In genomic region chr3:61357902-61358301, GRCh38 we compare ENCODE assay signal across 14 cellular contexts.
"Had no signal": no experiment of that assay in that cellular context is flagged by ENCODE, and none has a peak within 500 bp of the region (broad histone marks: within the 10 kb centered on the region; RNA-seq: fewer than 3 reads in every experiment).

No MANE protein-coding gene starts in this region.

- H3K27ac ChIP-seq: brain microvascular endothelial cell, foreskin keratinocyte, pancreas had no signal

- H3K9me3 ChIP-seq: pancreas, tibial nerve, uterus had no signal

- H3K27me3 ChIP-seq: brain microvascular endothelial cell, foreskin keratinocyte, pancreas, tibial nerve, uterus had no signal

- H3K9me3 Mint-ChIP-seq: activated CD4-positive, alpha-beta T cell treated with anti-CD3 and anti-CD28 coated beads, Interleukin-2, amount 10 ng/mL, durations not matched to agents 24 days and 14 days; activated naive CD8-positive, alpha-beta T cell treated with anti-CD3 and anti-CD28 coated beads for 36 hours had no signal

- H3K4me3 Mint-ChIP-seq: activated CD4-positive, alpha-beta T cell treated with anti-CD3 and anti-CD28 coated beads, Interleukin-2, amount 10 ng/mL, durations not matched to agents 24 days and 14 days; activated naive CD8-positive, alpha-beta T cell treated with anti-CD3 and anti-CD28 coated beads for 36 hours had no signal

- ATAC-seq: foreskin keratinocyte had no signal

- H3K36me3 ChIP-seq: brain microvascular endothelial cell, pancreas, tibial nerve, uterus had no signal

- H3K4me1 Mint-ChIP-seq: activated CD4-positive, alpha-beta T cell treated with anti-CD3 and anti-CD28 coated beads, Interleukin-2, amount 10 ng/mL, durations not matched to agents 24 days and 14 days; activated naive CD8-positive, alpha-beta T cell treated with anti-CD3 and anti-CD28 coated beads for 36 hours had no signal

- H3K27ac Mint-ChIP-seq: activated CD4-positive, alpha-beta T cell treated with anti-CD3 and anti-CD28 coated beads, Interleukin-2, amount 10 ng/mL, durations not matched to agents 24 days and 14 days; activated naive CD8-positive, alpha-beta T cell treated with anti-CD3 and anti-CD28 coated beads for 36 hours had no signal

- DNase-seq: activated CD4-positive, alpha-beta T cell treated with anti-CD3 and anti-CD28 coated beads, Interleukin-2, amount 10 ng/mL, durations not matched to agents 24 days and 14 days; activated CD4-positive, CD25-positive, alpha-beta regulatory T cell; activated gamma-delta T cell treated with Interleukin-2 at 50 U/mL for 16 hours; activated naive CD8-positive, alpha-beta T cell treated with anti-CD3 and anti-CD28 coated beads for 36 hours; brain microvascular endothelial cell; cortex of kidney; effector memory CD4-positive, alpha-beta T cell; foreskin keratinocyte; stimulated activated CD4-positive, alpha-beta T cell treated with anti-CD3 and anti-CD28 coated beads, Interleukin-2, amount 100 ng/mL, for 48 hours; stimulated activated naive CD4-positive, alpha-beta T cell treated with Interleukin-2 at 50 U/mL for 16 hours had no signal

- H3K4me3 ChIP-seq: lung, pancreas, tibial nerve, uterus had no signal

- H3K36me3 Mint-ChIP-seq: activated naive CD8-positive, alpha-beta T cell treated with anti-CD3 and anti-CD28 coated beads for 36 hours had no signal

- H3K4me1 ChIP-seq: foreskin keratinocyte, pancreas had no signal
